ENCODE assay signal across 5 cellular contexts in genomic region chr10:75962395-75963061, GRCh38.
"Had no signal": no experiment of that assay in that cellular context is flagged by ENCODE, and none has a peak within 500 bp of the region (broad histone marks: within the 10 kb centered on the region; RNA-seq: fewer than 3 reads in every experiment).

No MANE protein-coding gene starts in this region.

- H3K27ac ChIP-seq: HL-60 had no signal

- FAIRE-seq: HTR-8/SVneo, K562 had no signal

- DNase-seq: IMR-90, KBM-7 had no signal

- ATAC-seq: K562 had no signal

- H3K4me3 ChIP-seq: K562 had no signal
